Comparison of ENCODE assay signal across 11 cellular contexts in genomic region chr4:8506373-8507250, GRCh38.
DNase-seq lines count a peak whose midpoint lies in the region; ATAC-seq and TF ChIP-seq lines count a peak whose summit lies in the region.
"Had no signal": no experiment of that assay in that cellular context is flagged by ENCODE, and none has a peak within 500 bp of the region (broad histone marks: within the 10 kb centered on the region; RNA-seq: fewer than 3 reads in every experiment).

No MANE protein-coding gene starts in this region.

- peaks cover 11% of the 10 kb centered on the region for H3K27me3 Mint-ChIP-seq in nephron progenitor cell (ENCODE audit: low read depth, poor library complexity)
- peaks cover 0 to 1% (median 0%) of the 10 kb centered on the region in 3 donors for H3K27me3 Mint-ChIP-seq in immature natural killer cell (ENCODE audit: low read depth in 3 of 3)
- H3K27me3 Mint-ChIP-seq: CD4-positive, alpha-beta memory T cell had no signal

- POLR2A ChIA-PET in PC-3 (lab: Charles Lee; ENCODE audit: unreplicated experiment), result no interaction called here

- no peaks in the 10 kb centered on the region; a peak in 1 of 22 replicates for H3K36me3 ChIP-seq in BLaER1 treated with 17β-estradiol and CSF1 and Interleukin-3, amounts not matched to agents 10 nM and 100 nM
- H3K36me3 ChIP-seq in brain microvascular endothelial cell (replicated peaks) (no peaks in the 10 kb centered on the region), iPS-15b (ENCODE audit: control insufficient read depth, insufficient read depth, low read length) (peaks cover 3% of the 10 kb centered on the region), PC-3 (ENCODE audit: low read depth, low read length) (no peaks in the 10 kb centered on the region)

- H3K9me3 ChIP-seq in BLaER1 treated with 17β-estradiol and CSF1 and Interleukin-3, amounts not matched to agents 10 nM and 100 nM (replicated peaks in 1 of 11), result peaks cover 16 to 28% (median 20%) of the 10 kb centered on the region in 11 experiments; a peak in 21 of 22 replicates
- H3K9me3 ChIP-seq in iPS-15b (ENCODE audit: control insufficient read depth, insufficient read depth, low read length) (no peaks in the 10 kb centered on the region), PC-3 (ENCODE audit: low read length) (no peaks in the 10 kb centered on the region)

- no peaks in the 10 kb centered on the region for H3K79me2 ChIP-seq in PC-3 (ENCODE audit: low read length)

- H2AFZ ChIP-seq in PC-3 (ENCODE audit: low read length), result no peak overlapping the region

- ATAC-seq in PC-3, result no peak

- no peak overlapping the region for H3K4me3 ChIP-seq in BLaER1 treated with 17β-estradiol and CSF1 and Interleukin-3, amounts not matched to agents 10 nM and 100 nM
- H3K4me3 ChIP-seq in brain microvascular endothelial cell (ENCODE audit: low read depth, low read length) (no peak overlapping the region), iPS-15b (ENCODE audit: low read depth, low read length) (no peak overlapping the region), PC-3 (ENCODE audit: low read length) (no peak overlapping the region)

- H3K27ac Mint-ChIP-seq in nephron progenitor cell (no peak overlapping the region), immature natural killer cell (no peak overlapping the region)
- H3K27ac Mint-ChIP-seq: CD4-positive, alpha-beta memory T cell had no signal

- intact Hi-C loops in PC-3 (cut with micrococcal nuclease), result no loop called here

- H3K27ac ChIP-seq in BLaER1 treated with 17β-estradiol and CSF1 and Interleukin-3, amounts not matched to agents 10 nM and 100 nM, result no peak overlapping the region
- H3K27ac ChIP-seq in brain microvascular endothelial cell (peak overlapping the region; percentile 13), PC-3 (ENCODE audit: low read length) (no peak overlapping the region)

- peaks cover 4 to 65% (median 40%) of the 10 kb centered on the region in 10 experiments; a peak in 19 of 20 replicates for H3K4me1 ChIP-seq in BLaER1 treated with 17β-estradiol and CSF1 and Interleukin-3, amounts not matched to agents 10 nM and 100 nM
- peaks cover 8% of the 10 kb centered on the region for H3K4me1 ChIP-seq in iPS-15b (ENCODE audit: control insufficient read depth, insufficient read depth, low read length)
- H3K4me1 ChIP-seq in PC-3 (ENCODE audit: insufficient read depth, low read length), result no peaks in the 10 kb centered on the region

- no peaks in the 10 kb centered on the region for H3F3A ChIP-seq in PC-3 (ENCODE audit: low read length, unreplicated experiment)

- H3K9me2 ChIP-seq in PC-3 (replicated peaks; ENCODE audit: low read length), result no peaks in the 10 kb centered on the region

- BruUV-seq in PC-3 (replicated peaks; lab: Mats Ljungman, UMichigan), result no TSS peak

- no peaks in the 10 kb centered on the region for H3K36me3 Mint-ChIP-seq in nephron progenitor cell (ENCODE audit: low read depth)
- H3K36me3 Mint-ChIP-seq in immature natural killer cell, result no peaks in the 10 kb centered on the region
- H3K36me3 Mint-ChIP-seq: CD4-positive, alpha-beta memory T cell had no signal

- H3K9me3 Mint-ChIP-seq in nephron progenitor cell (peaks cover 6% of the 10 kb centered on the region), immature natural killer cell (no peaks in the 10 kb centered on the region)
- H3K9me3 Mint-ChIP-seq: CD4-positive, alpha-beta memory T cell had no signal

- in situ Hi-C loops in brain microvascular endothelial cell (cut with HindIII; ENCODE audit: low pct_ligation_motif_present, low sequenced_read_pairs), result no loop called here

- no peak overlapping the region for H3K4me3 Mint-ChIP-seq in nephron progenitor cell
- no peak overlapping the region for H3K4me3 Mint-ChIP-seq in immature natural killer cell
- H3K4me3 Mint-ChIP-seq: CD4-positive, alpha-beta memory T cell had no signal

- H3K27me3 ChIP-seq in BLaER1 treated with 17β-estradiol and CSF1 and Interleukin-3, amounts not matched to agents 10 nM and 100 nM, result peaks cover 0 to 17% (median 0%) of the 10 kb centered on the region in 11 experiments; a peak in 2 of 22 replicates
- H3K27me3 ChIP-seq in brain microvascular endothelial cell (replicated peaks) (peaks cover 2% of the 10 kb centered on the region), iPS-15b (ENCODE audit: control insufficient read depth, insufficient read depth, low read length) (no peaks in the 10 kb centered on the region), PC-3 (ENCODE audit: low read length) (no peaks in the 10 kb centered on the region)

- no peak overlapping the region for H3K9ac ChIP-seq in BLaER1 treated with 17β-estradiol and CSF1 and Interleukin-3, amounts not matched to agents 10 nM and 100 nM
- H3K9ac ChIP-seq in iPS-15b (ENCODE audit: low read depth, low read length), result peak overlapping the region; percentile 60
- no peak overlapping the region for H3K9ac ChIP-seq in PC-3 (ENCODE audit: low read length)

- CTCF ChIA-PET in PC-3 (lab: Charles Lee), result no interaction called here

- H3K4me1 Mint-ChIP-seq in nephron progenitor cell, result peaks cover 12% of the 10 kb centered on the region
- no peaks in the 10 kb centered on the region for H3K4me1 Mint-ChIP-seq in immature natural killer cell
- H3K4me1 Mint-ChIP-seq: CD4-positive, alpha-beta memory T cell had no signal

- TF ChIP-seq CTCF in brain microvascular endothelial cell (IDR thresholded peaks at IDR 0.05; ENCODE audit: low read depth, low read length, missing control alignments) (no peak), nephron progenitor cell (IDR thresholded peaks at IDR 0.05) (no peak), PC-3 (conservative IDR thresholded peaks at IDR 0.05; ENCODE audit: low read depth, low read length) (no peak)

- H4K20me1 ChIP-seq in BLaER1 treated with 17β-estradiol and CSF1 and Interleukin-3, amounts not matched to agents 10 nM and 100 nM, result peaks cover 0 to 12% (median 0%) of the 10 kb centered on the region in 11 experiments; a peak in 4 of 22 replicates
- H4K20me1 ChIP-seq in PC-3 (ENCODE audit: low read length), result no peaks in the 10 kb centered on the region

- peak overlapping the region in 7 of 11 experiments; percentile 6 to 90 (median 29); a peak in 4 of 22 replicates for H3K4me2 ChIP-seq in BLaER1 treated with 17β-estradiol and CSF1 and Interleukin-3, amounts not matched to agents 10 nM and 100 nM
- no peak overlapping the region for H3K4me2 ChIP-seq in PC-3 (ENCODE audit: low read length)

- DNase-seq in brain microvascular endothelial cell, result peak; percentile 52
- peak; percentile 43 for DNase-seq in putamen (ENCODE audit: low spot score)
- no peak for DNase-seq in activated CD8-positive, alpha-beta memory T cell treated with anti-CD3 and anti-CD28 coated beads, Interleukin-2, amount 50 U/mL, for 48 hours
- no peak for DNase-seq in nephron progenitor cell
- no peak for DNase-seq in immature natural killer cell
- DNase-seq in PC-3, result no peak
- DNase-seq: CD4-positive, alpha-beta memory T cell; effector CD8-positive, alpha-beta T cell; SHP77 had no signal

Comparison
In these comparisons a context has a peak if more than half of its experiments do, and no peak if none do; other contexts are left out.
1. DNase-seq: peak in brain microvascular endothelial cell (single experiment) and putamen (single experiment); none in activated CD8-positive, alpha-beta memory T cell treated with anti-CD3 and anti-CD28 coated beads, Interleukin-2, amount 50 U/mL, for 48 hours (single experiment), nephron progenitor cell (single experiment), immature natural killer cell (0 of 3) and PC-3 (single experiment).